3 cellular contexts compared by ENCODE assay signal in the genomic region with DNA sequence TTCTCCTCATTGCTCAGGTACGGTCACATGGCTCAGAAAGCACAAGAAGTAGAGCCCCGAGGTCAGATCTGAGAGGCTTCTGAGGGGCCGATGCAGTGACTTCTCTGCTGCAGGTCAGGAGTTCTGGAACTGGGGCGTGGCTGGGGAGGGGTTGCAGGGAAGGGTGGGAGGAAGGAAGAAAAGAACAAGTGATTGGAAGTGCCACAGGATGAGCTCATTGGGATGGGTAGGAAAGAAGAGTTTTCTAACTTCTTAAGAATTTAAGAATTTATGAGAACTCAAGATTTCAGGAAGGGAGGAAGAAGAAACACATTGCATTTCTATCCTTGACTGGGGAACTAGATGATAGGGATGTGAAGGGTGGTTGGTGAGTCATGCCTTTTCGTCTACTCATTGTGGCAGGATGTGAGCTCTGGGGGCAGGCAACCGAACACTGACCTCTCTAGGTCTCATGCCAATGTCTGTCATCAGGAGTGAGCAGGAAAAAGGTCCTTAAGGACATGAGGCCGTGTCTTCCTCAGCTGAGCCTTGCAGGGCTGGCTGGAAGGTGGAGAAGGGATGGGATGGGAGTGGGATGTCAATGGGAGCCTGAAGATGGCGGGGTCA.
A peak's percentile ranks its signal among the peaks of the same experiment; 100 is the strongest.
TF ChIP-seq lines count a peak whose summit lies in the region.

No MANE protein-coding gene starts in this region.

TF ChIP-seq in A549, 52 proteins besides CTCF, POLR2A, EP300 and RAD21:
- no peak for TF ChIP-seq FOSB (CRISPR knock-in tag; IDR thresholded peaks at IDR 0.05)
- TF ChIP-seq FOSL2 (IDR thresholded peaks at IDR 0.05): no peak
- TF ChIP-seq FOSL2 (CRISPR knock-in tag; IDR thresholded peaks at IDR 0.05): peak; percentile 60
- TF ChIP-seq, protein P1, sequence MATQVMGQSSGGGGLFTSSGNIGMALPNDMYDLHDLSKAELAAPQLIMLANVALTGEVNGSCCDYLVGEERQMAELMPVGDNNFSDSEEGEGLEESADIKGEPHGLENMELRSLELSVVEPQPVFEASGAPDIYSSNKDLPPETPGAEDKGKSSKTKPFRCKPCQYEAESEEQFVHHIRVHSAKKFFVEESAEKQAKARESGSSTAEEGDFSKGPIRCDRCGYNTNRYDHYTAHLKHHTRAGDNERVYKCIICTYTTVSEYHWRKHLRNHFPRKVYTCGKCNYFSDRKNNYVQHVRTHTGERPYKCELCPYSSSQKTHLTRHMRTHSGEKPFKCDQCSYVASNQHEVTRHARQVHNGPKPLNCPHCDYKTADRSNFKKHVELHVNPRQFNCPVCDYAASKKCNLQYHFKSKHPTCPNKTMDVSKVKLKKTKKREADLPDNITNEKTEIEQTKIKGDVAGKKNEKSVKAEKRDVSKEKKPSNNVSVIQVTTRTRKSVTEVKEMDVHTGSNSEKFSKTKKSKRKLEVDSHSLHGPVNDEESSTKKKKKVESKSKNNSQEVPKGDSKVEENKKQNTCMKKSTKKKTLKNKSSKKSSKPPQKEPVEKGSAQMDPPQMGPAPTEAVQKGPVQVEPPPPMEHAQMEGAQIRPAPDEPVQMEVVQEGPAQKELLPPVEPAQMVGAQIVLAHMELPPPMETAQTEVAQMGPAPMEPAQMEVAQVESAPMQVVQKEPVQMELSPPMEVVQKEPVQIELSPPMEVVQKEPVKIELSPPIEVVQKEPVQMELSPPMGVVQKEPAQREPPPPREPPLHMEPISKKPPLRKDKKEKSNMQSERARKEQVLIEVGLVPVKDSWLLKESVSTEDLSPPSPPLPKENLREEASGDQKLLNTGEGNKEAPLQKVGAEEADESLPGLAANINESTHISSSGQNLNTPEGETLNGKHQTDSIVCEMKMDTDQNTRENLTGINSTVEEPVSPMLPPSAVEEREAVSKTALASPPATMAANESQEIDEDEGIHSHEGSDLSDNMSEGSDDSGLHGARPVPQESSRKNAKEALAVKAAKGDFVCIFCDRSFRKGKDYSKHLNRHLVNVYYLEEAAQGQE (IDR thresholded peaks at IDR 0.05): no peak

TF ChIP-seq in SK-N-SH, 30 proteins besides CTCF, POLR2A, EP300 and RAD21:
- TF ChIP-seq FOSL2 (IDR thresholded peaks at IDR 0.05; ENCODE audit: borderline replicate concordance, low read depth): peak; percentile 71; the same call in 1 of the 2 replicates
- TF ChIP-seq PBX3 (IDR thresholded peaks at IDR 0.05): peak; percentile 59
- TF ChIP-seq TCF12 (IDR thresholded peaks at IDR 0.05): peak; percentile 39; the same call in 1 of the 2 replicates
- no peak for TF ChIP-seq SIN3A (IDR thresholded peaks at IDR 0.05; ENCODE audit: borderline replicate concordance, low read depth, low read length)
- no peak for TF ChIP-seq NRF1 (IDR thresholded peaks at IDR 0.05; ENCODE audit: low read depth, low read length)
- TF ChIP-seq, protein P1 (IDR thresholded peaks at IDR 0.05; ENCODE audit: low read depth, low read length): no peak
- TF ChIP-seq NFIC (IDR thresholded peaks at IDR 0.05; ENCODE audit: borderline replicate concordance): 0 out of 2 replicates have a peak, but pooled peaks have one; percentile 24
- TF ChIP-seq RXRA (IDR thresholded peaks at IDR 0.05; ENCODE audit: borderline replicate concordance, low read depth): peak; percentile 63; the same call in 1 of the 2 replicates
- TF ChIP-seq RCOR1 (IDR thresholded peaks at IDR 0.05; ENCODE audit: low read length): no peak
- TF ChIP-seq JUND (IDR thresholded peaks at IDR 0.05): peak; percentile 25; the same call in 1 of the 2 replicates
- no peak for TF ChIP-seq FOXJ3 (CRISPR knock-in tag; IDR thresholded peaks at IDR 0.05)
- TF ChIP-seq, protein P2, sequence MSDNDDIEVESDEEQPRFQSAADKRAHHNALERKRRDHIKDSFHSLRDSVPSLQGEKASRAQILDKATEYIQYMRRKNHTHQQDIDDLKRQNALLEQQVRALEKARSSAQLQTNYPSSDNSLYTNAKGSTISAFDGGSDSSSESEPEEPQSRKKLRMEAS (IDR thresholded peaks at IDR 0.05; ENCODE audit: low read depth): no peak

TF ChIP-seq in WTC11, 78 proteins besides CTCF, POLR2A, EP300 and RAD21 (continues in another document):
- TF ChIP-seq, protein P3, sequence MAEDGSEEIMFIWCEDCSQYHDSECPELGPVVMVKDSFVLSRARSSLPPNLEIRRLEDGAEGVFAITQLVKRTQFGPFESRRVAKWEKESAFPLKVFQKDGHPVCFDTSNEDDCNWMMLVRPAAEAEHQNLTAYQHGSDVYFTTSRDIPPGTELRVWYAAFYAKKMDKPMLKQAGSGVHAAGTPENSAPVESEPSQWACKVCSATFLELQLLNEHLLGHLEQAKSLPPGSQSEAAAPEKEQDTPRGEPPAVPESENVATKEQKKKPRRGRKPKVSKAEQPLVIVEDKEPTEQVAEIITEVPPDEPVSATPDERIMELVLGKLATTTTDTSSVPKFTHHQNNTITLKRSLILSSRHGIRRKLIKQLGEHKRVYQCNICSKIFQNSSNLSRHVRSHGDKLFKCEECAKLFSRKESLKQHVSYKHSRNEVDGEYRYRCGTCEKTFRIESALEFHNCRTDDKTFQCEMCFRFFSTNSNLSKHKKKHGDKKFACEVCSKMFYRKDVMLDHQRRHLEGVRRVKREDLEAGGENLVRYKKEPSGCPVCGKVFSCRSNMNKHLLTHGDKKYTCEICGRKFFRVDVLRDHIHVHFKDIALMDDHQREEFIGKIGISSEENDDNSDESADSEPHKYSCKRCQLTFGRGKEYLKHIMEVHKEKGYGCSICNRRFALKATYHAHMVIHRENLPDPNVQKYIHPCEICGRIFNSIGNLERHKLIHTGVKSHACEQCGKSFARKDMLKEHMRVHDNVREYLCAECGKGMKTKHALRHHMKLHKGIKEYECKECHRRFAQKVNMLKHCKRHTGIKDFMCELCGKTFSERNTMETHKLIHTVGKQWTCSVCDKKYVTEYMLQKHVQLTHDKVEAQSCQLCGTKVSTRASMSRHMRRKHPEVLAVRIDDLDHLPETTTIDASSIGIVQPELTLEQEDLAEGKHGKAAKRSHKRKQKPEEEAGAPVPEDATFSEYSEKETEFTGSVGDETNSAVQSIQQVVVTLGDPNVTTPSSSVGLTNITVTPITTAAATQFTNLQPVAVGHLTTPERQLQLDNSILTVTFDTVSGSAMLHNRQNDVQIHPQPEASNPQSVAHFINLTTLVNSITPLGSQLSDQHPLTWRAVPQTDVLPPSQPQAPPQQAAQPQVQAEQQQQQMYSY (CRISPR knock-in tag; IDR thresholded peaks at IDR 0.05): no peak
- TF ChIP-seq HMGXB4 (CRISPR knock-in tag; IDR thresholded peaks at IDR 0.05): no peak
- TF ChIP-seq ZNF219 (CRISPR knock-in tag; IDR thresholded peaks at IDR 0.05; ENCODE audit: borderline replicate concordance): no peak
- TF ChIP-seq, protein P2 (CRISPR knock-in tag; IDR thresholded peaks at IDR 0.05): no peak
- TF ChIP-seq, protein P4, sequence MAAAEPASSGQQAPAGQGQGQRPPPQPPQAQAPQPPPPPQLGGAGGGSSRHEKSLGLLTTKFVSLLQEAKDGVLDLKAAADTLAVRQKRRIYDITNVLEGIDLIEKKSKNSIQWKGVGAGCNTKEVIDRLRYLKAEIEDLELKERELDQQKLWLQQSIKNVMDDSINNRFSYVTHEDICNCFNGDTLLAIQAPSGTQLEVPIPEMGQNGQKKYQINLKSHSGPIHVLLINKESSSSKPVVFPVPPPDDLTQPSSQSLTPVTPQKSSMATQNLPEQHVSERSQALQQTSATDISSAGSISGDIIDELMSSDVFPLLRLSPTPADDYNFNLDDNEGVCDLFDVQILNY (CRISPR knock-in tag; IDR thresholded peaks at IDR 0.05): no peak
- no peak for TF ChIP-seq ESRRA (CRISPR knock-in tag; IDR thresholded peaks at IDR 0.05; ENCODE audit: borderline replicate concordance)
- TF ChIP-seq, protein P5, sequence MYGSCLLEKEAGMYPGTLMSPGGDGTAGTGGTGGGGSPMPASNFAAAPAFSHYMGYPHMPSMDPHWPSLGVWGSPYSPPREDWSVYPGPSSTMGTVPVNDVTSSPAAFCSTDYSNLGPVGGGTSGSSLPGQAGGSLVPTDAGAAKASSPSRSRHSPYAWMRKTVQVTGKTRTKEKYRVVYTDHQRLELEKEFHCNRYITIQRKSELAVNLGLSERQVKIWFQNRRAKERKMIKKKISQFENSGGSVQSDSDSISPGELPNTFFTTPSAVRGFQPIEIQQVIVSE (CRISPR knock-in tag; IDR thresholded peaks at IDR 0.05; ENCODE audit: borderline replicate concordance): no peak
- no peak for TF ChIP-seq E2F1 (CRISPR knock-in tag; IDR thresholded peaks at IDR 0.05)
- no peak for TF ChIP-seq GTF2I (CRISPR knock-in tag; conservative IDR thresholded peaks at IDR 0.05)
- no peak for TF ChIP-seq ZSCAN18 (CRISPR knock-in tag; IDR thresholded peaks at IDR 0.05)
- no peak for TF ChIP-seq ATF6 (CRISPR knock-in tag; IDR thresholded peaks at IDR 0.05)
- TF ChIP-seq GRHL2 (CRISPR knock-in tag; IDR thresholded peaks at IDR 0.05; ENCODE audit: insufficient replicate concordance, severe bottlenecking): no peak
- no peak for TF ChIP-seq JUN (CRISPR knock-in tag; IDR thresholded peaks at IDR 0.05)
- no peak for TF ChIP-seq SP1 (CRISPR knock-in tag; conservative IDR thresholded peaks at IDR 0.05)
- TF ChIP-seq ELF4 (CRISPR knock-in tag; IDR thresholded peaks at IDR 0.05; ENCODE audit: low read depth): no peak
- no peak for TF ChIP-seq CREB1 (CRISPR knock-in tag; IDR thresholded peaks at IDR 0.05)
- no peak for TF ChIP-seq ZNF423 (CRISPR knock-in tag; IDR thresholded peaks at IDR 0.05)
